21 cellular contexts compared by ENCODE assay signal in genomic region chr5:84260939-84261338, GRCh38.
DNase-seq lines count a peak whose midpoint lies in the region; ATAC-seq and TF ChIP-seq lines count a peak whose summit lies in the region.
"Had no signal": no experiment of that assay in that cellular context is flagged by ENCODE, and none has a peak within 500 bp of the region (broad histone marks: within the 10 kb centered on the region; RNA-seq: fewer than 3 reads in every experiment).

No MANE protein-coding gene starts in this region.

- no peaks in the 10 kb centered on the region for H3K27me3 Mint-ChIP-seq in activated T-cell treated with anti-CD3 and anti-CD28 coated beads, Interleukin-2, amount 50 U/mL, for 72 hours (ENCODE audit: low read depth)

- H3K9me3 ChIP-seq in adrenal gland (replicated peaks in 1 of 3), result no peaks in the 10 kb centered on the region
- H3K9me3 ChIP-seq: MG63 had no signal

- intact Hi-C loops in adrenal gland (cut with DNase I), result no loop called here
- intact Hi-C loops in lower leg skin (cut with DNase I; ENCODE audit: low total_unique reads), result no loop called here

- DNase-seq in dedifferentiated amniotic fluid mesenchymal stem cell (ENCODE audit: extremely low spot score) (no peak), adrenal gland (no peak), lower leg skin (ENCODE audit: low spot score in 2 of 2) (no peak)
- no peak for DNase-seq in activated T-cell treated with anti-CD3 and anti-CD28 coated beads, Interleukin-2, amount 50 U/mL, for 72 hours
- DNase-seq: DMS79, HFFc6, MG63, NCI-H1092 treated with DMSO at 0.1 percent for 48 hours, NCI-H1694, NCI-H2107, NCI-H345, NCI-H526 treated with DMSO at 0.1 percent for 48 hours, PC-9, T-cell, T1000 had no signal

- no peaks in the 10 kb centered on the region for H3K27me3 ChIP-seq in adrenal gland
- H3K27me3 ChIP-seq: MG63 had no signal

- ATAC-seq in GM18867 (IDR thresholded peaks at IDR 0.05; ENCODE audit: unreplicated experiment), result peak; percentile 65
- ATAC-seq in GM21381 (IDR thresholded peaks at IDR 0.05; ENCODE audit: unreplicated experiment), result peak; percentile 38
- ATAC-seq in HG02852 (IDR thresholded peaks at IDR 0.05; ENCODE audit: unreplicated experiment), result peak; percentile 68
- ATAC-seq in HG03565 (IDR thresholded peaks at IDR 0.05; ENCODE audit: unreplicated experiment), result peak; percentile 61
- ATAC-seq in activated T-cell treated with anti-CD3 and anti-CD28 coated beads, Interleukin-2, amount 50 U/mL, for 72 hours (replicated peaks in 1 of 2), result no peak
- ATAC-seq: T-cell had no signal

- TF ChIP-seq POLR2A in adrenal gland (IDR thresholded peaks at IDR 0.05) (no peak), lower leg skin (IDR thresholded peaks at IDR 0.05) (no peak)

- no peak overlapping the region for H3K4me3 ChIP-seq in adrenal gland
- H3K4me3 ChIP-seq in lower leg skin (ENCODE audit: low read depth, poor library complexity, severe bottlenecking), result no peak overlapping the region
- H3K4me3 ChIP-seq: MG63, PC-9, SK-N-MC had no signal

- TF ChIP-seq CTCF in adrenal gland (IDR thresholded peaks at IDR 0.05) (no peak), lower leg skin (IDR thresholded peaks at IDR 0.05) (no peak)

- H3K36me3 ChIP-seq in adrenal gland (replicated peaks in 1 of 2), result no peaks in the 10 kb centered on the region
- H3K36me3 ChIP-seq: MG63 had no signal

- no peak overlapping the region for H3K27ac ChIP-seq in adrenal gland
- H3K27ac ChIP-seq: PC-9, SK-N-MC had no signal

- no peaks in the 10 kb centered on the region for H3K36me3 Mint-ChIP-seq in activated T-cell treated with anti-CD3 and anti-CD28 coated beads, Interleukin-2, amount 50 U/mL, for 72 hours (ENCODE audit: insufficient read depth in 2 of 2)
- H3K36me3 Mint-ChIP-seq: CD14-positive monocyte, T-cell had no signal

- H3K4me3 Mint-ChIP-seq in activated T-cell treated with anti-CD3 and anti-CD28 coated beads, Interleukin-2, amount 50 U/mL, for 72 hours, result no peak overlapping the region
- H3K4me3 Mint-ChIP-seq: CD14-positive monocyte, HFFc6, T-cell had no signal

- H3K9me3 Mint-ChIP-seq in activated T-cell treated with anti-CD3 and anti-CD28 coated beads, Interleukin-2, amount 50 U/mL, for 72 hours, result peaks cover 2 to 4% of the 10 kb centered on the region in 2 donors

- H3K4me1 ChIP-seq in adrenal gland (replicated peaks in 1 of 2), result no peaks in the 10 kb centered on the region

- WGBS in adrenal gland, 4 donors, result 86 to 98% (median 90%) methylated on average over 1 of the region's 1 CpG
- WGBS in lower leg skin, 2 donors, result 96 to 97% methylated on average over 1 of the region's 1 CpG

- H3K4me1 Mint-ChIP-seq in activated T-cell treated with anti-CD3 and anti-CD28 coated beads, Interleukin-2, amount 50 U/mL, for 72 hours (ENCODE audit: low read depth), result no peaks in the 10 kb centered on the region
- H3K4me1 Mint-ChIP-seq: CD14-positive monocyte, T-cell had no signal

- no peak overlapping the region for H3K27ac Mint-ChIP-seq in activated T-cell treated with anti-CD3 and anti-CD28 coated beads, Interleukin-2, amount 50 U/mL, for 72 hours
- H3K27ac Mint-ChIP-seq: CD14-positive monocyte, HFFc6, T-cell had no signal

Comparison
In these comparisons a context has a peak if more than half of its experiments do, and no peak if none do; other contexts are left out.
1. ATAC-seq: peak in GM18867 (single experiment), GM21381 (single experiment), HG02852 (single experiment) and HG03565 (single experiment); none in activated T-cell treated with anti-CD3 and anti-CD28 coated beads, Interleukin-2, amount 50 U/mL, for 72 hours (0 of 2).